Comparison of ENCODE assay signal across 24 cellular contexts in genomic region chr16:85141491-85142128, GRCh38. TPM values are rescaled to one million over a fixed set of nuclear protein-coding genes. Genes with fewer than 3 reads are reported as not detected.
DNase-seq lines count a peak whose midpoint lies in the region; ATAC-seq, FAIRE-seq and TF ChIP-seq lines count a peak whose summit lies in the region.
"Had no signal": no experiment of that assay in that cellular context is flagged by ENCODE, and none has a peak within 500 bp of the region (broad histone marks: within the 10 kb centered on the region; RNA-seq: fewer than 3 reads in every experiment).

No MANE protein-coding gene starts in this region.

- H3K9me3 Mint-ChIP-seq in endodermal cell = peaks cover 2% of the 10 kb centered on the region
- no peaks in the 10 kb centered on the region for H3K9me3 Mint-ChIP-seq in neural progenitor cell
- no peaks in the 10 kb centered on the region for H3K9me3 Mint-ChIP-seq in activated CD4-positive, alpha-beta T cell treated with anti-CD3 and anti-CD28 coated beads, Interleukin-2, amount 10 ng/mL, durations not matched to agents 7 days and 5 days
- no peaks in the 10 kb centered on the region for H3K9me3 Mint-ChIP-seq in stimulated activated memory B cell treated with anti-CD40 and anti-IgM and Interleukin-4, amounts not matched to agents 10 μg/mL and 1 μg/mL and 100 μg/mL, for 72 hours
- H3K9me3 Mint-ChIP-seq: CD4-positive, alpha-beta memory T cell had no signal

- TF ChIP-seq EP300 in HepG2 (IDR thresholded peaks at IDR 0.05; ENCODE audit: low read depth in 2 of 2, low read length in 2 of 2) = no peak
- TF ChIP-seq EP300 in HepG2 (CRISPR knock-in tag; IDR thresholded peaks at IDR 0.05; ENCODE audit: borderline replicate concordance) = no peak

- BruUV-seq in HepG2 (replicated peaks; lab: Mats Ljungman, UMichigan) = no TSS peak

- TF ChIP-seq CTCF in HepG2 (CRISPR knock-in tag; IDR thresholded peaks at IDR 0.05) = no peak
- no peak for TF ChIP-seq CTCF in right lobe of liver (IDR thresholded peaks at IDR 0.05)
- no peak for TF ChIP-seq CTCF in endodermal cell (conservative IDR thresholded peaks at IDR 0.05)
- no peak for TF ChIP-seq CTCF in neural progenitor cell (IDR thresholded peaks at IDR 0.05)

- TF ChIP-seq POLR2A in HepG2 (IDR thresholded peaks at IDR 0.05; ENCODE audit: insufficient read depth in 1 of 2, low read depth in 2 of 2, low read length in 2 of 2) (no peak), right lobe of liver (IDR thresholded peaks at IDR 0.05) (no peak)

- H3K4me3 Mint-ChIP-seq in endodermal cell (no peak overlapping the region), neural progenitor cell (no peak overlapping the region)
- H3K4me3 Mint-ChIP-seq in activated CD4-positive, alpha-beta T cell treated with anti-CD3 and anti-CD28 coated beads, Interleukin-2, amount 10 ng/mL, durations not matched to agents 7 days and 5 days = no peak overlapping the region
- no peak overlapping the region for H3K4me3 Mint-ChIP-seq in stimulated activated memory B cell treated with anti-CD40 and anti-IgM and Interleukin-4, amounts not matched to agents 10 μg/mL and 1 μg/mL and 100 μg/mL, for 72 hours
- H3K4me3 Mint-ChIP-seq: CD4-positive, alpha-beta memory T cell; GM23338 had no signal

- H3K4me1 Mint-ChIP-seq in endodermal cell (peaks cover 4% of the 10 kb centered on the region), neural progenitor cell (peaks cover 50% of the 10 kb centered on the region)
- H3K4me1 Mint-ChIP-seq in activated CD4-positive, alpha-beta T cell treated with anti-CD3 and anti-CD28 coated beads, Interleukin-2, amount 10 ng/mL, durations not matched to agents 7 days and 5 days = no peaks in the 10 kb centered on the region
- peaks cover 17% of the 10 kb centered on the region for H3K4me1 Mint-ChIP-seq in stimulated activated memory B cell treated with anti-CD40 and anti-IgM and Interleukin-4, amounts not matched to agents 10 μg/mL and 1 μg/mL and 100 μg/mL, for 72 hours

- H3K27me3 ChIP-seq in HepG2 (ENCODE audit: control insufficient read depth in 1 of 2, insufficient read depth in 2 of 2, low read length in 2 of 2) (peaks cover 0 to 43% of the 10 kb centered on the region in 2 experiments), right lobe of liver (no peaks in the 10 kb centered on the region), endodermal cell (ENCODE audit: control insufficient read depth, insufficient read depth, low read length, poor library complexity, severe bottlenecking) (no peaks in the 10 kb centered on the region), neural progenitor cell (no peaks in the 10 kb centered on the region)
- H3K27me3 ChIP-seq: MG63 had no signal

- H3K36me3 Mint-ChIP-seq in endodermal cell (ENCODE audit: low read depth) (no peaks in the 10 kb centered on the region), neural progenitor cell (no peaks in the 10 kb centered on the region)
- no peaks in the 10 kb centered on the region for H3K36me3 Mint-ChIP-seq in activated CD4-positive, alpha-beta T cell treated with anti-CD3 and anti-CD28 coated beads, Interleukin-2, amount 10 ng/mL, durations not matched to agents 7 days and 5 days (ENCODE audit: low read depth)
- no peaks in the 10 kb centered on the region for H3K36me3 Mint-ChIP-seq in stimulated activated memory B cell treated with anti-CD40 and anti-IgM and Interleukin-4, amounts not matched to agents 10 μg/mL and 1 μg/mL and 100 μg/mL, for 72 hours

- ATAC-seq in HepG2 (peak; percentile 3), right lobe of liver (no peak), GM18502 (IDR thresholded peaks at IDR 0.05; ENCODE audit: poor library complexity, unreplicated experiment) (no peak)
- ATAC-seq in stimulated activated memory B cell treated with anti-CD40 and anti-IgM and Interleukin-4, amounts not matched to agents 10 μg/mL and 1 μg/mL and 100 μg/mL, for 72 hours = no peak
- ATAC-seq: A549, GM12878, GM23338, SK-N-SH treated with all-trans-retinoic acid at 6 μM for 48 hours had no signal

- H3K4me3 ChIP-seq in HepG2 (replicated peaks in 1 of 3; ENCODE audit: insufficient read depth in 1 of 3, low read depth in 2 of 3, low read length in 3 of 3) (peak overlapping the region; percentile 2 to 59 (median 21); a peak in 3 of 6 replicates), right lobe of liver (no peak overlapping the region), endodermal cell (ENCODE audit: low read length) (no peak overlapping the region), neural progenitor cell (no peak overlapping the region)
- H3K4me3 ChIP-seq: A549, BLaER1, GM12878, GM23338, MG63 had no signal

- in situ Hi-C loops in HepG2 (cut with HindIII; ENCODE audit: extremely low pct_ligation_motif_present, low pct_unique_long_range_greater_than_20kb) = no loop called here

- no peak for TF ChIP-seq RAD21 in HepG2 (CRISPR knock-in tag; IDR thresholded peaks at IDR 0.05)

- POLR2A ChIA-PET in HepG2 (lab: Yijun Ruan, JAX) = interaction anchor here (0.8 to 11.3 kb wide), 9 partner anchors 8 to 31 kb away, joined by 3 to 293 read pairs (median 4); no protein-coding TSS in a partner anchor
- POLR2A ChIA-PET in activated CD4-positive, alpha-beta T cell treated with anti-CD3 and anti-CD28 coated beads, Interleukin-2, amount 10 ng/mL, durations not matched to agents 7 days and 5 days (lab: Charles Lee) = no interaction called here

- peak; percentile 68 for FAIRE-seq in HepG2 (lab: Jason Lieb, UNC)
- FAIRE-seq: A549, GM12878 had no signal

- H3K27ac ChIP-seq in HepG2 (ENCODE audit: extremely low read length, insufficient read depth, low read length) (no peak overlapping the region), right lobe of liver (no peak overlapping the region), endodermal cell (ENCODE audit: low read depth, low read length) (no peak overlapping the region), neural progenitor cell (no peak overlapping the region)
- H3K27ac ChIP-seq: A549, BLaER1 had no signal

- no peaks in the 10 kb centered on the region for H3F3A ChIP-seq in neural progenitor cell (ENCODE audit: low read depth)

- H3K4me2 ChIP-seq in HepG2 (ENCODE audit: low read depth, low read length) (peak overlapping the region; percentile 77), neural progenitor cell (no peak overlapping the region)
- H3K4me2 ChIP-seq: A549, BLaER1, GM23338 had no signal

- no peak overlapping the region for H2AFZ ChIP-seq in HepG2 (ENCODE audit: low read length)
- H2AFZ ChIP-seq in neural progenitor cell (replicated peaks) = no peak overlapping the region
- H2AFZ ChIP-seq: GM23338 had no signal

- H4K20me1 ChIP-seq in HepG2 (ENCODE audit: insufficient read depth, low read length) = no peaks in the 10 kb centered on the region
- no peaks in the 10 kb centered on the region for H4K20me1 ChIP-seq in neural progenitor cell (ENCODE audit: low read depth)
- H4K20me1 ChIP-seq: BLaER1 had no signal

- H3K36me3 ChIP-seq in HepG2 (replicated peaks in 1 of 2; ENCODE audit: control insufficient read depth in 1 of 2, insufficient read depth in 2 of 2, low read length in 2 of 2) (no peaks in the 10 kb centered on the region), right lobe of liver (no peaks in the 10 kb centered on the region), endodermal cell (ENCODE audit: control insufficient read depth, insufficient read depth, low read length) (no peaks in the 10 kb centered on the region), neural progenitor cell (no peaks in the 10 kb centered on the region)
- H3K36me3 ChIP-seq: BLaER1, MG63 had no signal

- intact Hi-C loops in HepG2 (cut with micrococcal nuclease; ENCODE audit: unreplicated experiment) (no loop called here), right lobe of liver (cut with DNase I) (no loop called here)

- H3K27me3 Mint-ChIP-seq in endodermal cell (ENCODE audit: insufficient read depth) (peaks cover 5% of the 10 kb centered on the region), neural progenitor cell (ENCODE audit: insufficient read depth, low read depth) (peaks cover 17% of the 10 kb centered on the region)
- peaks cover 15% of the 10 kb centered on the region for H3K27me3 Mint-ChIP-seq in activated CD4-positive, alpha-beta T cell treated with anti-CD3 and anti-CD28 coated beads, Interleukin-2, amount 10 ng/mL, durations not matched to agents 7 days and 5 days
- peaks cover 83% of the 10 kb centered on the region for H3K27me3 Mint-ChIP-seq in stimulated activated memory B cell treated with anti-CD40 and anti-IgM and Interleukin-4, amounts not matched to agents 10 μg/mL and 1 μg/mL and 100 μg/mL, for 72 hours

- CTCF ChIA-PET in HepG2 (lab: Yijun Ruan, JAX; ENCODE audit: low intra/inter-chr PET ratio, low total read pairs) = interaction anchor here (1.4 kb wide), 1 partner anchor 31 kb away, joined by 4 read pairs; no protein-coding TSS in a partner anchor
- CTCF ChIA-PET in activated CD4-positive, alpha-beta T cell treated with anti-CD3 and anti-CD28 coated beads, Interleukin-2, amount 10 ng/mL, durations not matched to agents 7 days and 5 days (lab: Charles Lee) = interaction anchor here (1.0 to 1.5 kb wide), 2 partner anchors 12 to 27 kb away, joined by 3 to 5 read pairs; no protein-coding TSS in a partner anchor

- H3K9ac ChIP-seq in HepG2 (ENCODE audit: insufficient read depth, low read depth, low read length) (no peak overlapping the region), endodermal cell (ENCODE audit: extremely low read depth, low read length, poor library complexity, severe bottlenecking) (no peak overlapping the region), neural progenitor cell (no peak overlapping the region)
- H3K9ac ChIP-seq: BLaER1 had no signal

- H3K4me1 ChIP-seq in HepG2 (ENCODE audit: insufficient read depth, low read length) (peaks cover 98% of the 10 kb centered on the region), right lobe of liver (peaks cover 0 to 10% (median 4%) of the 10 kb centered on the region in 4 donors), endodermal cell (ENCODE audit: control insufficient read depth, insufficient read depth, low read length) (no peaks in the 10 kb centered on the region), neural progenitor cell (peaks cover 8% of the 10 kb centered on the region)

- H3K79me2 ChIP-seq in HepG2 (ENCODE audit: insufficient read depth, low read length) (no peaks in the 10 kb centered on the region), neural progenitor cell (ENCODE audit: low read depth) (no peaks in the 10 kb centered on the region)

- H3K9me3 ChIP-seq in HepG2 (ENCODE audit: low read length) (no peaks in the 10 kb centered on the region), right lobe of liver (peaks cover 0 to 2% (median 0%) of the 10 kb centered on the region in 4 donors), endodermal cell (ENCODE audit: control insufficient read depth, low read length) (no peaks in the 10 kb centered on the region), neural progenitor cell (ENCODE audit: low read depth) (no peaks in the 10 kb centered on the region)
- H3K9me3 ChIP-seq: A549, BLaER1, MG63 had no signal

- WGBS in HepG2 (ENCODE audit: low lambda C conversion rate) = 0% methylated on average over 14 of the region's 17 CpGs
- WGBS in right lobe of liver (ENCODE audit: insufficient coverage, low coverage, low lambda C conversion rate, missing lambda C conversion rate) = no CpG with 5 or more reads among the region's 17 CpGs
- 73 to 85% methylated on average over 10 to 17 of the region's 17 CpGs for WGBS in endodermal cell (ENCODE audit: insufficient coverage in 1 of 2, insufficient read length in 1 of 2), 2 experiments

- DNase-seq in HepG2 (ENCODE audit: low spot score) = peak; percentile 43
- no peak for DNase-seq in right lobe of liver
- DNase-seq in endodermal cell = no peak
- DNase-seq in neural progenitor cell (ENCODE audit: low spot score) = no peak
- DNase-seq in activated CD4-positive, alpha-beta T cell treated with anti-CD3 and anti-CD28 coated beads, Interleukin-2, amount 10 ng/mL, durations not matched to agents 7 days and 5 days = no peak
- no peak for DNase-seq in activated CD4-positive, alpha-beta T cell treated with anti-CD3 and anti-CD28 coated beads for 1 hour
- DNase-seq: CD4-positive, alpha-beta memory T cell; DMS153; Kasumi-1; MG63; NCI-H1092 treated with DMSO at 0.1 percent for 48 hours; NCI-H2081; NCI-H524; NCI-H82; OCI-M1; SHP77 had no signal

- H3K27ac Mint-ChIP-seq in endodermal cell (peak overlapping the region; percentile 33), neural progenitor cell (peak overlapping the region; percentile 85)
- no peak overlapping the region for H3K27ac Mint-ChIP-seq in activated CD4-positive, alpha-beta T cell treated with anti-CD3 and anti-CD28 coated beads, Interleukin-2, amount 10 ng/mL, durations not matched to agents 7 days and 5 days
- no peak overlapping the region for H3K27ac Mint-ChIP-seq in stimulated activated memory B cell treated with anti-CD40 and anti-IgM and Interleukin-4, amounts not matched to agents 10 μg/mL and 1 μg/mL and 100 μg/mL, for 72 hours
- H3K27ac Mint-ChIP-seq: CD4-positive, alpha-beta memory T cell; GM23338 had no signal

RNA-seq across cellular contexts. Expression of gene CIBAR2, which starts 29.3 kb away (rescaled TPM):
- total RNA-seq in HepG2 (2016; rRNA removed; fragmentation: Illumina TruSeq; extraction: Trizol) = not detected in 2 replicates
- not detected in 2 replicates for total RNA-seq in HepG2 (2016; cell fraction: cytosol; rRNA removed; fragmentation: Illumina TruSeq; extraction: Trizol; ENCODE audit: low read depth)
- total RNA-seq in HepG2 (2016; cell fraction: insoluble cytoplasmic fraction; rRNA removed; fragmentation: Illumina TruSeq; extraction: Trizol) = not detected in 2 replicates
- not detected in 2 replicates for total RNA-seq in HepG2 (2016; cell fraction: membrane; rRNA removed; fragmentation: Illumina TruSeq; extraction: Trizol)
- not detected in 2 replicates for total RNA-seq in HepG2 (2016; cell fraction: nucleus; rRNA removed; fragmentation: Illumina TruSeq; extraction: Trizol)
- polyA plus RNA-seq in HepG2 (2011; rRNA removed) = not detected in 2 replicates
- polyA plus RNA-seq in HepG2 (2011; cell fraction: cytosol; rRNA removed) = not detected in 2 replicates
- polyA plus RNA-seq in HepG2 (2011; cell fraction: nucleus; rRNA removed) = not detected in 2 replicates
- not detected in 2 replicates for polyA plus RNA-seq in HepG2 (2012)
- not detected in 2 replicates for polyA plus RNA-seq in HepG2 (2016; cell fraction: cytosol; fragmentation: Illumina TruSeq; extraction: Trizol; ENCODE audit: low read depth)
- not detected in 2 replicates for polyA plus RNA-seq in HepG2 (2016; cell fraction: insoluble cytoplasmic fraction; fragmentation: Illumina TruSeq; extraction: Trizol; ENCODE audit: low read depth)
- not detected in 2 replicates for polyA plus RNA-seq in HepG2 (2016; cell fraction: membrane; fragmentation: Illumina TruSeq; extraction: Trizol; ENCODE audit: low read depth)
- not detected in 2 replicates for polyA plus RNA-seq in HepG2 (2016; cell fraction: nucleus; fragmentation: Illumina TruSeq; extraction: Trizol; ENCODE audit: insufficient read depth, low read depth)
- not detected in 2 replicates for polyA minus RNA-seq in HepG2 (2011; rRNA and poly(A)+ RNA removed; ENCODE audit: low replicate concordance)
- polyA minus RNA-seq in HepG2 (2011; cell fraction: cytosol; rRNA and poly(A)+ RNA removed) = not detected in 2 replicates
- not detected in 2 replicates for polyA minus RNA-seq in HepG2 (2011; cell fraction: nucleus; rRNA and poly(A)+ RNA removed)
- not detected for total RNA-seq in right lobe of liver
- total RNA-seq in endodermal cell = not detected
- polyA plus RNA-seq in endodermal cell (2013, experiment 1 of 2) = 0.25 TPM
- not detected for polyA plus RNA-seq in endodermal cell (2013, experiment 2 of 2)
- 0.43 TPM in 1 of 2 replicates, not detected in the other for total RNA-seq in neural progenitor cell (ENCODE audit: low replicate concordance)
- not detected for total RNA-seq in activated CD4-positive, alpha-beta T cell treated with anti-CD3 and anti-CD28 coated beads, Interleukin-2, amount 10 ng/mL, durations not matched to agents 7 days and 5 days
- total RNA-seq: CD4-positive, alpha-beta memory T cell; GM12878; GM23338; HT-29 had no signal
- polyA plus RNA-seq: A549; CD4-positive, alpha-beta memory T cell; GM23338 had no signal

Comparison
In these comparisons a context has a peak if more than half of its experiments do, and no peak if none do; other contexts are left out.
1. H3K4me3 ChIP-seq: peak in HepG2 (3 of 3); none in right lobe of liver (0 of 3), endodermal cell (single experiment) and neural progenitor cell (single experiment).
2. H3K27ac Mint-ChIP-seq: peak in endodermal cell (single experiment) and neural progenitor cell (single experiment); none in activated CD4-positive, alpha-beta T cell treated with anti-CD3 and anti-CD28 coated beads, Interleukin-2, amount 10 ng/mL, durations not matched to agents 7 days and 5 days (single experiment) and stimulated activated memory B cell treated with anti-CD40 and anti-IgM and Interleukin-4, amounts not matched to agents 10 μg/mL and 1 μg/mL and 100 μg/mL, for 72 hours (single experiment).